Comparison of ENCODE assay signal across 19 cellular contexts in the genomic region with DNA sequence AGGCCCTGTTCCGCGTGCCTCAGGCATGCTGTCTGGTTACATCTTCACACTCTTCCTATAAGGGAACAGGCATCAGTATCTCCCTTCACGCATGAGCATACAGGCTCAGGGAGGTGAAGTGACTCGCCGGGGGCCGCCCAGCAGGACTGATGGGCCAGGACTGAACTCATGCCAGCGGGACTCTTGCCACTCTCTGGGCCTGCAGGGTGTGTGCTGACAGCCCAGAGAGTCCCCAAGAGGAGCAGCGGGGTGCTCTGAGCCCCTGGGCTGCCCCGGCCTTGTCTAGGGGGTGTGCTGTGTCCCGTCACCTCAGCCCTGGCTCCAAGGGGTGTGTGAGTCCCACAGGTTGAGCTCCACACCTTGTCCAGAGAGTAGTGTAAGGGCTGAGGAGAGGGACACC. TPM values are rescaled to one million over a fixed set of nuclear protein-coding genes. Genes with fewer than 3 reads are reported as not detected.
DNase-seq lines count a peak whose midpoint lies in the region; ATAC-seq lines count a peak whose summit lies in the region.
"Had no signal": no experiment of that assay in that cellular context is flagged by ENCODE, and none has a peak within 500 bp of the region (broad histone marks: within the 10 kb centered on the region; RNA-seq: fewer than 3 reads in every experiment).

No MANE protein-coding gene starts in this region.

- DNase-seq in activated CD4-positive, alpha-beta T cell treated with anti-CD3 and anti-CD28 coated beads, Interleukin-2, amount 10 ng/mL, durations not matched to agents 7 days and 5 days: no peak
- DNase-seq in activated CD4-positive, alpha-beta T cell treated with anti-CD3 and anti-CD28 coated beads, Interleukin-2, amount 50 U/mL, for 1 hour: no peak
- DNase-seq in MG63 (peak; percentile 43), NCI-H1048 (lab: John Stamatoyannopoulos, UW) (no peak), NCI-H748 (lab: John Stamatoyannopoulos, UW; ENCODE audit: unreplicated experiment) (no peak)
- DNase-seq: 8988T; ACHN; C1 segment of cervical spinal cord; Caco-2; Calu3; CD4-positive, alpha-beta memory T cell; CD4-positive, CD25-positive, alpha-beta regulatory T cell; CD8-positive, alpha-beta memory T cell; GF-D8 had no signal

- ATAC-seq in HG03139 (IDR thresholded peaks at IDR 0.05; ENCODE audit: unreplicated experiment): no peak

- H3K9ac ChIP-seq in BLaER1 treated with 17β-estradiol and CSF1 and Interleukin-3, amounts not matched to agents 10 nM and 100 nM: no peak overlapping the region

- H4K20me1 ChIP-seq in BLaER1 treated with 17β-estradiol and CSF1 and Interleukin-3, amounts not matched to agents 10 nM and 100 nM: peaks cover 0 to 56% (median 0%) of the 10 kb centered on the region in 11 experiments; a peak in 6 of 22 replicates

- peaks cover 16% of the 10 kb centered on the region for H3K27me3 Mint-ChIP-seq in activated CD4-positive, alpha-beta T cell treated with anti-CD3 and anti-CD28 coated beads, Interleukin-2, amount 10 ng/mL, durations not matched to agents 7 days and 5 days

- H3K4me1 ChIP-seq in BLaER1 treated with 17β-estradiol and CSF1 and Interleukin-3, amounts not matched to agents 10 nM and 100 nM: peaks cover 13 to 58% (median 39%) of the 10 kb centered on the region in 10 experiments; a peak in 18 of 20 replicates
- H3K4me1 ChIP-seq: Caco-2 had no signal

- no peak overlapping the region for H3K4me3 Mint-ChIP-seq in activated CD4-positive, alpha-beta T cell treated with anti-CD3 and anti-CD28 coated beads, Interleukin-2, amount 10 ng/mL, durations not matched to agents 7 days and 5 days
- H3K4me3 Mint-ChIP-seq: CD14-positive monocyte; CD4-positive, alpha-beta memory T cell; CD4-positive, CD25-positive, alpha-beta regulatory T cell had no signal

- H3K4me3 ChIP-seq in BLaER1 treated with 17β-estradiol and CSF1 and Interleukin-3, amounts not matched to agents 10 nM and 100 nM: no peak overlapping the region
- no peak overlapping the region for H3K4me3 ChIP-seq in MG63

- CTCF ChIA-PET in activated CD4-positive, alpha-beta T cell treated with anti-CD3 and anti-CD28 coated beads, Interleukin-2, amount 10 ng/mL, durations not matched to agents 7 days and 5 days (lab: Charles Lee): no interaction called here

- H3K27me3 ChIP-seq in BLaER1 treated with 17β-estradiol and CSF1 and Interleukin-3, amounts not matched to agents 10 nM and 100 nM: no peaks in the 10 kb centered on the region
- H3K27me3 ChIP-seq in MG63: peaks cover 11% of the 10 kb centered on the region
- H3K27me3 ChIP-seq: BE2C had no signal

- H3K9me3 Mint-ChIP-seq in activated CD4-positive, alpha-beta T cell treated with anti-CD3 and anti-CD28 coated beads, Interleukin-2, amount 10 ng/mL, durations not matched to agents 7 days and 5 days: no peaks in the 10 kb centered on the region
- H3K9me3 Mint-ChIP-seq: CD8-positive, alpha-beta memory T cell had no signal

- POLR2A ChIA-PET in activated CD4-positive, alpha-beta T cell treated with anti-CD3 and anti-CD28 coated beads, Interleukin-2, amount 10 ng/mL, durations not matched to agents 7 days and 5 days (lab: Charles Lee): no interaction called here

- no peaks in the 10 kb centered on the region for H3K36me3 Mint-ChIP-seq in activated CD4-positive, alpha-beta T cell treated with anti-CD3 and anti-CD28 coated beads, Interleukin-2, amount 10 ng/mL, durations not matched to agents 7 days and 5 days (ENCODE audit: low read depth)
- H3K36me3 Mint-ChIP-seq: CD14-positive monocyte; CD4-positive, alpha-beta memory T cell; CD4-positive, CD25-positive, alpha-beta regulatory T cell; CD8-positive, alpha-beta memory T cell had no signal

- H3K4me1 Mint-ChIP-seq in activated CD4-positive, alpha-beta T cell treated with anti-CD3 and anti-CD28 coated beads, Interleukin-2, amount 10 ng/mL, durations not matched to agents 7 days and 5 days: no peaks in the 10 kb centered on the region
- H3K4me1 Mint-ChIP-seq: CD14-positive monocyte; CD4-positive, CD25-positive, alpha-beta regulatory T cell had no signal

- H3K4me2 ChIP-seq in BLaER1 treated with 17β-estradiol and CSF1 and Interleukin-3, amounts not matched to agents 10 nM and 100 nM: peak overlapping the region in 9 of 11 experiments; percentile 56 to 92 (median 77); a peak in 15 of 22 replicates

- H3K9me3 ChIP-seq in BLaER1 treated with 17β-estradiol and CSF1 and Interleukin-3, amounts not matched to agents 10 nM and 100 nM (replicated peaks in 1 of 11): no peaks in the 10 kb centered on the region
- H3K9me3 ChIP-seq in MG63: no peaks in the 10 kb centered on the region
- H3K9me3 ChIP-seq: BE2C, Caco-2 had no signal

- H3K27ac Mint-ChIP-seq in activated CD4-positive, alpha-beta T cell treated with anti-CD3 and anti-CD28 coated beads, Interleukin-2, amount 10 ng/mL, durations not matched to agents 7 days and 5 days: peak overlapping the region; percentile 14
- H3K27ac Mint-ChIP-seq: CD14-positive monocyte; CD4-positive, alpha-beta memory T cell; CD4-positive, CD25-positive, alpha-beta regulatory T cell; CD8-positive, alpha-beta memory T cell had no signal

- H3K36me3 ChIP-seq in BLaER1 treated with 17β-estradiol and CSF1 and Interleukin-3, amounts not matched to agents 10 nM and 100 nM: no peaks in the 10 kb centered on the region
- no peaks in the 10 kb centered on the region for H3K36me3 ChIP-seq in MG63
- H3K36me3 ChIP-seq: BE2C had no signal

- H3K27ac ChIP-seq in BLaER1 treated with 17β-estradiol and CSF1 and Interleukin-3, amounts not matched to agents 10 nM and 100 nM: no peak overlapping the region; a peak in 1 of 22 replicates

RNA-seq across cellular contexts. Expression of a gene that starts 9.9 kb away (rescaled TPM):
- total RNA-seq in activated CD4-positive, alpha-beta T cell treated with anti-CD3 and anti-CD28 coated beads, Interleukin-2, amount 10 ng/mL, durations not matched to agents 7 days and 5 days: under 1 TPM in 1 of 2 experiments, not detected in 1; 0.08 TPM
- total RNA-seq in MG63 (2014; rRNA removed; shearing (Covaris generic); ENCODE audit: low replicate concordance): not detected in 2 replicates
- total RNA-seq: A673; Calu3; CD4-positive, CD25-positive, alpha-beta regulatory T cell; CD8-positive, alpha-beta memory T cell had no signal

RNA-seq across cellular contexts. Expression of a gene that starts 12.6 kb away (rescaled TPM):
- total RNA-seq in activated CD4-positive, alpha-beta T cell treated with anti-CD3 and anti-CD28 coated beads, Interleukin-2, amount 10 ng/mL, durations not matched to agents 7 days and 5 days: not detected
- total RNA-seq in MG63 (2014; rRNA removed; shearing (Covaris generic); ENCODE audit: low replicate concordance): not detected in 2 replicates
- total RNA-seq: A673; Calu3; CD4-positive, alpha-beta memory T cell; CD4-positive, CD25-positive, alpha-beta regulatory T cell; CD8-positive, alpha-beta memory T cell had no signal

RNA-seq across cellular contexts. Expression of a gene that starts 48.8 kb away (rescaled TPM):
- not detected for total RNA-seq in activated CD4-positive, alpha-beta T cell treated with anti-CD3 and anti-CD28 coated beads, Interleukin-2, amount 10 ng/mL, durations not matched to agents 7 days and 5 days
- total RNA-seq in MG63 (2014; rRNA removed; shearing (Covaris generic); ENCODE audit: low replicate concordance): not detected in 2 replicates
- total RNA-seq: A673; Caco-2; Calu3; CD4-positive, alpha-beta memory T cell; CD4-positive, CD25-positive, alpha-beta regulatory T cell; CD8-positive, alpha-beta memory T cell had no signal
